ENCODE assay signal across 8 cellular contexts in genomic region chr4:18689308-18689915, GRCh38.
DNase-seq lines count a peak whose midpoint lies in the region; ATAC-seq and TF ChIP-seq lines count a peak whose summit lies in the region.

No MANE protein-coding gene starts in this region.

- TF ChIP-seq CTCF in HCT116 (IDR thresholded peaks at IDR 0.05 in 2 of 3, conservative IDR thresholded peaks at IDR 0.05 in 1 of 3; ENCODE audit: borderline replicate concordance in 1 of 3, insufficient read depth in 1 of 3, low read depth in 2 of 3, low read length in 2 of 3) (peak; percentile 59 to 87 (median 76)), esophagus muscularis mucosa (IDR thresholded peaks at IDR 0.05) (peak; percentile 70 to 86 (median 82)), uterus (IDR thresholded peaks at IDR 0.05) (peak; percentile 73 to 93 (median 80))

- H3K4me3 Mint-ChIP-seq in naive B cell: no peak overlapping the region

- H3K9ac ChIP-seq in HCT116 (ENCODE audit: low read length): no peak overlapping the region

- no peaks in the 10 kb centered on the region for H3K79me2 ChIP-seq in HCT116 (ENCODE audit: insufficient read depth, low read length)

- RAD21 ChIA-PET in HCT116 (lab: Charles Lee; ENCODE audit: low non-redundant PET in 1 of 2, low total read pairs in 2 of 2, uncharacterized antibody in 2 of 2, unreplicated experiment in 2 of 2): no interaction called here

- H3K36me3 ChIP-seq in HCT116 (ENCODE audit: control insufficient read depth in 1 of 2, insufficient read depth in 2 of 2, low read length in 2 of 2) (no peaks in the 10 kb centered on the region), esophagus muscularis mucosa (no peaks in the 10 kb centered on the region), uterus (no peaks in the 10 kb centered on the region)

- CTCF ChIA-PET in HCT116 (lab: Charles Lee): no interaction called here

- no peak overlapping the region for H3K4me2 ChIP-seq in HCT116 (ENCODE audit: low read length)

- ATAC-seq in HCT116 (0 out of 2 replicates have a peak, but pooled peaks have one; percentile 46), naive B cell (ENCODE audit: low read depth in 2 of 2) (no peak)

- H3K9me3 ChIP-seq in HCT116 (ENCODE audit: control insufficient read depth in 1 of 2, insufficient read depth in 1 of 2, low read depth in 1 of 2, low read length in 2 of 2) (no peaks in the 10 kb centered on the region), esophagus muscularis mucosa (no peaks in the 10 kb centered on the region), uterus (no peaks in the 10 kb centered on the region)

- no peaks in the 10 kb centered on the region for H3K36me3 Mint-ChIP-seq in naive B cell

- H3K4me3 ChIP-seq in HCT116 (replicated peaks in 1 of 2; ENCODE audit: low read depth in 1 of 2, low read length in 2 of 2) (no peak overlapping the region), esophagus muscularis mucosa (no peak overlapping the region), uterus (no peak overlapping the region)

- TF ChIP-seq RAD21 in HCT116 (IDR thresholded peaks at IDR 0.05; ENCODE audit: low read depth): peak; percentile 81

- H3K27me3 ChIP-seq in HCT116 (ENCODE audit: insufficient read depth, low read length) (no peaks in the 10 kb centered on the region; the same call in 1 of the 2 replicates), esophagus muscularis mucosa (no peaks in the 10 kb centered on the region), uterus (no peaks in the 10 kb centered on the region)

- H3K27me3 Mint-ChIP-seq in naive B cell: peaks cover 0 to 4% (median 0%) of the 10 kb centered on the region in 3 donors

- WGBS in esophagus muscularis mucosa: 4% methylated on average over 6 of the region's 6 CpGs

- no peak for TF ChIP-seq POLR2A in HCT116 (IDR thresholded peaks at IDR 0.05; ENCODE audit: borderline replicate concordance, extremely low read depth, insufficient read depth, insufficient read length)
- TF ChIP-seq POLR2A in esophagus muscularis mucosa (IDR thresholded peaks at IDR 0.05; ENCODE audit: low read depth): no peak
- no peak for TF ChIP-seq POLR2A in uterus (IDR thresholded peaks at IDR 0.05)

- no peak overlapping the region for H2AFZ ChIP-seq in HCT116 (ENCODE audit: low read depth, low read length, poor library complexity, severe bottlenecking)

- TF ChIP-seq EP300 in esophagus muscularis mucosa (IDR thresholded peaks at IDR 0.05): no peak

- no peaks in the 10 kb centered on the region for H3K4me1 Mint-ChIP-seq in naive B cell

- BruUV-seq in HCT116 (replicated peaks; lab: Mats Ljungman, UMichigan): no TSS peak

- peak; percentile 6 for DNase-seq in NK-92 treated with Interleukin-12 subunit alpha and Interleukin-12 subunit beta, amount 100 ng/mL, for 24 hours (lab: John Stamatoyannopoulos, UW)
- DNase-seq in NK-92 (lab: John Stamatoyannopoulos, UW; ENCODE audit: unreplicated experiment): no peak
- DNase-seq in HCT116 (ENCODE audit: low read depth, low spot score): peak; percentile 44
- peak; percentile 54 for DNase-seq in NCI-H1092 (lab: John Stamatoyannopoulos, UW)
- DNase-seq in activated CD4-positive, alpha-beta T cell treated with anti-CD3 and anti-CD28 coated beads for 48 hours: peak; percentile 54
- no peak for DNase-seq in esophagus muscularis mucosa (ENCODE audit: extremely low spot score)
- peak; percentile 20 for DNase-seq in naive B cell
- DNase-seq in uterus: peak; percentile 21 to 46

- H3K9me2 ChIP-seq in HCT116 (ENCODE audit: insufficient read depth): no peaks in the 10 kb centered on the region

- intact Hi-C loops in HCT116 (cut with micrococcal nuclease) (loop anchor here (1.0 to 10.0 kb wide), 4 partner anchors 245 to 1996 kb away; partner anchors contain the start of gene SLIT2), esophagus muscularis mucosa (cut with DNase I) (no loop called here), uterus (cut with DNase I; ENCODE audit: low total_unique reads) (no loop called here)

- no peaks in the 10 kb centered on the region for H4K20me1 ChIP-seq in HCT116 (ENCODE audit: insufficient read depth)

- H3K27ac ChIP-seq in HCT116 (ENCODE audit: low read depth, low read length) (no peak overlapping the region), esophagus muscularis mucosa (replicated peaks in 1 of 4) (no peak overlapping the region), uterus (no peak overlapping the region)

- H3K9me3 Mint-ChIP-seq in naive B cell: no peaks in the 10 kb centered on the region

- H3K27ac Mint-ChIP-seq in naive B cell: no peak overlapping the region

- H3K4me1 ChIP-seq in HCT116 (ENCODE audit: control insufficient read depth in 1 of 2, insufficient read depth in 2 of 2, low read length in 2 of 2) (no peaks in the 10 kb centered on the region), esophagus muscularis mucosa (peaks cover 0 to 22% (median 16%) of the 10 kb centered on the region in 4 donors), uterus (no peaks in the 10 kb centered on the region)

- POLR2A ChIA-PET in HCT116 (lab: Charles Lee): no interaction called here

TF ChIP-seq in HCT116, 20 proteins besides CTCF, POLR2A, EP300 and RAD21:
- no peak for TF ChIP-seq POLR2AphosphoS5 (IDR thresholded peaks at IDR 0.05; ENCODE audit: low read depth, low read length)
- TF ChIP-seq ZFX (IDR thresholded peaks at IDR 0.05): no peak
- TF ChIP-seq EZH2phosphoT487 (IDR thresholded peaks at IDR 0.05; ENCODE audit: borderline replicate concordance): no peak
- no peak for TF ChIP-seq SRF (IDR thresholded peaks at IDR 0.05; ENCODE audit: low read depth)
- no peak for TF ChIP-seq YY1 (IDR thresholded peaks at IDR 0.05; ENCODE audit: extremely low read depth, insufficient replicate concordance, low read depth, low read length)
- no peak for TF ChIP-seq SP1 (IDR thresholded peaks at IDR 0.05; ENCODE audit: low read depth)
- TF ChIP-seq JUND (IDR thresholded peaks at IDR 0.05): no peak

Comparison
In these comparisons a context has a peak if more than half of its experiments do, and no peak if none do; other contexts are left out.
1. DNase-seq: peak in NK-92 treated with Interleukin-12 subunit alpha and Interleukin-12 subunit beta, amount 100 ng/mL, for 24 hours (single experiment), HCT116 (single experiment), NCI-H1092 (single experiment), activated CD4-positive, alpha-beta T cell treated with anti-CD3 and anti-CD28 coated beads for 48 hours (single experiment), naive B cell (single experiment) and uterus (2 of 2); none in NK-92 (single experiment) and esophagus muscularis mucosa (single experiment).
2. Peak in every context shown above with its lines, with median percentiles within 50 percentile points of each other: CTCF ChIP-seq.